In genomic region chrX:108292053-108292452, GRCh38 we compare ENCODE assay signal across 19 cellular contexts.
"Had no signal": no experiment of that assay in that cellular context is flagged by ENCODE, and none has a peak within 500 bp of the region (broad histone marks: within the 10 kb centered on the region; RNA-seq: fewer than 3 reads in every experiment).

No MANE protein-coding gene starts in this region.

- FAIRE-seq: endometrium, frontal cortex, small intestine had no signal

- H3K4me3 ChIP-seq: dorsolateral prefrontal cortex, heart left ventricle, mucosa of descending colon, right atrium auricular region, stomach, thoracic aorta, transverse colon had no signal

- H3K27ac Mint-ChIP-seq: naive thymus-derived CD8-positive, alpha-beta T cell had no signal

- H3K4me1 ChIP-seq: right atrium auricular region, stomach, transverse colon had no signal

- H3K4me3 Mint-ChIP-seq: naive thymus-derived CD8-positive, alpha-beta T cell had no signal

- H3K4me1 Mint-ChIP-seq: naive thymus-derived CD8-positive, alpha-beta T cell had no signal

- H3K36me3 ChIP-seq: heart left ventricle, neutrophil, right atrium auricular region, stomach, thoracic aorta, transverse colon had no signal

- H3K27me3 ChIP-seq: neutrophil, right atrium auricular region, stomach, transverse colon had no signal

- H3K27ac ChIP-seq: dorsolateral prefrontal cortex, heart left ventricle, neutrophil, right atrium auricular region, stomach, thoracic aorta, transverse colon had no signal

- H3K9me3 ChIP-seq: mucosa of descending colon, neutrophil, thoracic aorta, transverse colon had no signal

- DNase-seq: cortex of kidney; dorsolateral prefrontal cortex; effector CD8-positive, alpha-beta T cell; heart left ventricle; hypothalamus; islet precursor cell; mucosa of descending colon; naive thymus-derived CD8-positive, alpha-beta T cell; small intestine; stimulated activated CD4-positive, alpha-beta T cell treated with anti-CD3 and anti-CD28 coated beads, Interleukin-12 subunit alpha, Interleukin-12 subunit beta, amount 100 ng/mL, for 4 hours; stimulated activated naive CD4-positive, alpha-beta T cell; stomach; substantia nigra; transverse colon had no signal
